Comparison of ENCODE assay signal across 16 cellular contexts in the genomic region with DNA sequence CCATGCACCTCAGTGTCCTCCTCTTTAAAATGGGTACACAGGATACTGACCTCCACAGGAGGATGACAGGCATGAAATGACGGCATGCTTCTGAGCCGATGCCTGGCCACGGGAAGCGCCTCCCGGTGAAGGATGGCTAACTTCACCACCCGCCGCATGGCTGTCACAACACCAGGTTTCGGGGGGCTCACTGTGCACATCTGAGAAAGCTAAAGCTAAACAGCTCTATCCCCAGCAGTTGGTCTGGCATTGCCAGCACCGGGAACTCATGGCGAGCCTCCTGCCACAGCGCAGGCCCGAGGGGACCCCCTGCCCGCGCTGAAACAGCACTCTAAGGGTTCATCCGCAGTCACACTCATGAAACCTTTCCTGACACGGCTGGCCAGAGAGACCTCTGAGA.
"Had no signal": no experiment of that assay in that cellular context is flagged by ENCODE, and none has a peak within 500 bp of the region (broad histone marks: within the 10 kb centered on the region; RNA-seq: fewer than 3 reads in every experiment).

No MANE protein-coding gene starts in this region.

- H3K9me3 Mint-ChIP-seq: activated T-cell treated with anti-CD3 and anti-CD28 coated beads, Interleukin-2, amount 50 U/mL, for 4 hours; activated T-helper 2 cell treated with anti-CD3 and anti-CD28 coated beads, Interferon-gamma antibody, Interleukin-2, Interleukin-4, amounts not matched to agents 10 μg/mL and 5 μg/mL and 100 μg/mL, durations not matched to agents 14 hours and 24 hours and 36 hours; brain; natural killer cell treated with Interleukin-12 subunit alpha and Interleukin-12 subunit beta and Interleukin-15 and Interleukin-18, amount 100 ng/mL, for 72 hours had no signal

- H3K27ac Mint-ChIP-seq: activated CD8-positive, alpha-beta T cell treated with anti-CD3 and anti-CD28 coated beads for 36 hours; activated naive CD8-positive, alpha-beta T cell treated with anti-CD3 and anti-CD28 coated beads for 36 hours; brain had no signal

- H3K4me1 Mint-ChIP-seq: activated naive CD8-positive, alpha-beta T cell treated with anti-CD3 and anti-CD28 coated beads for 36 hours had no signal

- H3K27me3 Mint-ChIP-seq: activated CD8-positive, alpha-beta T cell treated with anti-CD3 and anti-CD28 coated beads for 36 hours; activated naive CD8-positive, alpha-beta T cell treated with anti-CD3 and anti-CD28 coated beads for 36 hours; natural killer cell treated with Interleukin-12 subunit alpha and Interleukin-12 subunit beta and Interleukin-15 and Interleukin-18, amount 100 ng/mL, for 72 hours had no signal

- FAIRE-seq: frontal cortex, islet of Langerhans had no signal

- DNase-seq: activated CD4-positive, alpha-beta T cell treated with anti-CD3 and anti-CD28 coated beads for 1 hour; activated CD4-positive, alpha-beta T cell treated with anti-CD3 and anti-CD28 coated beads, Interleukin-2, amount 50 U/mL, for 1 hour; activated CD8-positive, alpha-beta T cell treated with anti-CD3 and anti-CD28 coated beads for 36 hours; activated naive CD8-positive, alpha-beta T cell treated with anti-CD3 and anti-CD28 coated beads for 36 hours; activated T-cell treated with anti-CD3 and anti-CD28 coated beads, Interleukin-2, amount 50 U/mL, for 4 hours; cerebellar nuclear complex; colonic mucosa; mesendoderm; retina; tibial artery had no signal

- H3K4me3 Mint-ChIP-seq: activated CD8-positive, alpha-beta T cell treated with anti-CD3 and anti-CD28 coated beads for 36 hours; brain had no signal

- ATAC-seq: activated CD8-positive, alpha-beta T cell treated with anti-CD3 and anti-CD28 coated beads for 36 hours; mucosa of descending colon had no signal
